Comparison of ENCODE assay signal across 18 cellular contexts in genomic region chr12:96711364-96711763, GRCh38.
DNase-seq lines count a peak whose midpoint lies in the region; ATAC-seq and TF ChIP-seq lines count a peak whose summit lies in the region.
"Had no signal": no experiment of that assay in that cellular context is flagged by ENCODE, and none has a peak within 500 bp of the region (broad histone marks: within the 10 kb centered on the region; RNA-seq: fewer than 3 reads in every experiment).

No MANE protein-coding gene starts in this region.

- H3K27me3 Mint-ChIP-seq in activated CD8-positive, alpha-beta T cell treated with anti-CD3 and anti-CD28 coated beads for 36 hours = no peaks in the 10 kb centered on the region
- H3K27me3 Mint-ChIP-seq in activated CD8-positive, alpha-beta T cell treated with anti-CD3 and anti-CD28 coated beads, Interleukin-2, amount 10 ng/mL, durations not matched to agents 7 days and 5 days (ENCODE audit: low read depth) = peaks cover 2% of the 10 kb centered on the region

- H3K4me3 Mint-ChIP-seq in activated CD8-positive, alpha-beta T cell treated with anti-CD3 and anti-CD28 coated beads for 36 hours = no peak overlapping the region
- H3K4me3 Mint-ChIP-seq in activated CD8-positive, alpha-beta T cell treated with anti-CD3 and anti-CD28 coated beads, Interleukin-2, amount 10 ng/mL, durations not matched to agents 7 days and 5 days = no peak overlapping the region
- no peak overlapping the region for H3K4me3 Mint-ChIP-seq in stimulated activated effector memory CD8-positive, alpha-beta T cell treated with anti-CD3 and anti-CD28 coated beads, Interleukin-12 subunit alpha, Interleukin-12 subunit beta, amount 100 ng/mL, for 72 hours
- H3K4me3 Mint-ChIP-seq: CD8-positive, alpha-beta T cell had no signal

- peaks cover 1% of the 10 kb centered on the region for H3K4me1 Mint-ChIP-seq in activated CD8-positive, alpha-beta T cell treated with anti-CD3 and anti-CD28 coated beads for 36 hours (ENCODE audit: low read depth)
- no peaks in the 10 kb centered on the region for H3K4me1 Mint-ChIP-seq in activated CD8-positive, alpha-beta T cell treated with anti-CD3 and anti-CD28 coated beads, Interleukin-2, amount 10 ng/mL, durations not matched to agents 7 days and 5 days (ENCODE audit: low read depth)
- no peaks in the 10 kb centered on the region for H3K4me1 Mint-ChIP-seq in stimulated activated effector memory CD8-positive, alpha-beta T cell treated with anti-CD3 and anti-CD28 coated beads, Interleukin-12 subunit alpha, Interleukin-12 subunit beta, amount 100 ng/mL, for 72 hours

- no peaks in the 10 kb centered on the region for H3K9me3 Mint-ChIP-seq in activated CD8-positive, alpha-beta T cell treated with anti-CD3 and anti-CD28 coated beads for 36 hours
- H3K9me3 Mint-ChIP-seq in activated CD8-positive, alpha-beta T cell treated with anti-CD3 and anti-CD28 coated beads, Interleukin-2, amount 10 ng/mL, durations not matched to agents 7 days and 5 days (ENCODE audit: insufficient read depth) = no peaks in the 10 kb centered on the region
- H3K9me3 Mint-ChIP-seq in stimulated activated effector memory CD8-positive, alpha-beta T cell treated with anti-CD3 and anti-CD28 coated beads, Interleukin-12 subunit alpha, Interleukin-12 subunit beta, amount 100 ng/mL, for 72 hours = no peaks in the 10 kb centered on the region
- H3K9me3 Mint-ChIP-seq: CD8-positive, alpha-beta T cell had no signal

- POLR2A ChIA-PET in activated CD8-positive, alpha-beta T cell treated with anti-CD3 and anti-CD28 coated beads for 36 hours (lab: Charles Lee) = no interaction called here
- POLR2A ChIA-PET in activated CD8-positive, alpha-beta T cell treated with anti-CD3 and anti-CD28 coated beads, Interleukin-2, amount 10 ng/mL, durations not matched to agents 7 days and 5 days (lab: Charles Lee) = no interaction called here

- DNase-seq in activated CD8-positive, alpha-beta T cell treated with anti-CD3 and anti-CD28 coated beads for 36 hours = no peak
- no peak for DNase-seq in activated CD8-positive, alpha-beta T cell treated with anti-CD3 and anti-CD28 coated beads, Interleukin-2, amount 10 ng/mL, durations not matched to agents 7 days and 5 days
- DNase-seq in astrocyte of the hippocampus (ENCODE audit: low read depth, low spot score) = peak; percentile 13
- no peak for DNase-seq in stimulated activated effector memory CD8-positive, alpha-beta T cell treated with anti-CD3 and anti-CD28 coated beads, Interleukin-12 subunit alpha, Interleukin-12 subunit beta, amount 100 ng/mL, for 72 hours (ENCODE audit: low spot score in 2 of 2)
- DNase-seq in stimulated activated CD4-positive, alpha-beta T cell treated with anti-CD3 and anti-CD28 coated beads, Interleukin-12 subunit alpha, Interleukin-12 subunit beta, amount 100 ng/mL, for 4 hours = no peak
- DNase-seq: CD8-positive, alpha-beta T cell; DND-41; KG1; NCI-H1092; NCI-H1436; NCI-H1930; NCI-H2227 treated with DMSO at 0.1 percent for 48 hours; NCI-H510A; NCI-H748 treated with DMSO at 0.1 percent for 48 hours; SHP77 treated with DMSO at 0.1 percent for 48 hours had no signal

- CTCF ChIA-PET in activated CD8-positive, alpha-beta T cell treated with anti-CD3 and anti-CD28 coated beads for 36 hours (lab: Charles Lee) = interaction anchor here (0.7 to 2.6 kb wide), 3 partner anchors 9 to 13 kb away, joined by 3 to 9 read pairs (median 3); no protein-coding TSS in a partner anchor
- CTCF ChIA-PET in activated CD8-positive, alpha-beta T cell treated with anti-CD3 and anti-CD28 coated beads, Interleukin-2, amount 10 ng/mL, durations not matched to agents 7 days and 5 days (lab: Charles Lee) = interaction anchor here (1.2 kb wide), 1 partner anchor 12 kb away, joined by 4 read pairs; no protein-coding TSS in a partner anchor

- H3K36me3 Mint-ChIP-seq in activated CD8-positive, alpha-beta T cell treated with anti-CD3 and anti-CD28 coated beads for 36 hours (ENCODE audit: low read depth) = no peaks in the 10 kb centered on the region
- H3K36me3 Mint-ChIP-seq in activated CD8-positive, alpha-beta T cell treated with anti-CD3 and anti-CD28 coated beads, Interleukin-2, amount 10 ng/mL, durations not matched to agents 7 days and 5 days (ENCODE audit: low read depth) = no peaks in the 10 kb centered on the region
- no peaks in the 10 kb centered on the region for H3K36me3 Mint-ChIP-seq in stimulated activated effector memory CD8-positive, alpha-beta T cell treated with anti-CD3 and anti-CD28 coated beads, Interleukin-12 subunit alpha, Interleukin-12 subunit beta, amount 100 ng/mL, for 72 hours
- H3K36me3 Mint-ChIP-seq: CD8-positive, alpha-beta T cell had no signal

- no peak overlapping the region for H3K27ac Mint-ChIP-seq in activated CD8-positive, alpha-beta T cell treated with anti-CD3 and anti-CD28 coated beads for 36 hours
- H3K27ac Mint-ChIP-seq in activated CD8-positive, alpha-beta T cell treated with anti-CD3 and anti-CD28 coated beads, Interleukin-2, amount 10 ng/mL, durations not matched to agents 7 days and 5 days = no peak overlapping the region
- H3K27ac Mint-ChIP-seq in stimulated activated effector memory CD8-positive, alpha-beta T cell treated with anti-CD3 and anti-CD28 coated beads, Interleukin-12 subunit alpha, Interleukin-12 subunit beta, amount 100 ng/mL, for 72 hours = no peak overlapping the region
- H3K27ac Mint-ChIP-seq: CD8-positive, alpha-beta T cell had no signal

- no peak for TF ChIP-seq CTCF in activated CD8-positive, alpha-beta T cell treated with anti-CD3 and anti-CD28 coated beads for 36 hours (IDR thresholded peaks at IDR 0.05)

- peak; percentile 34 for ATAC-seq in activated CD8-positive, alpha-beta T cell treated with anti-CD3 and anti-CD28 coated beads for 36 hours
- ATAC-seq in activated CD8-positive, alpha-beta T cell treated with anti-CD3 and anti-CD28 coated beads, Interleukin-2, amount 10 ng/mL, durations not matched to agents 7 days and 5 days = no peak
- ATAC-seq in HG02759 (IDR thresholded peaks at IDR 0.05; ENCODE audit: unreplicated experiment) = peak; percentile 62
- ATAC-seq in stimulated activated effector memory CD8-positive, alpha-beta T cell treated with anti-CD3 and anti-CD28 coated beads, Interleukin-12 subunit alpha, Interleukin-12 subunit beta, amount 100 ng/mL, for 72 hours = peak; percentile 39
- no peak for ATAC-seq in GM21576 (IDR thresholded peaks at IDR 0.05; ENCODE audit: unreplicated experiment)
- no peak for ATAC-seq in GM21367 (IDR thresholded peaks at IDR 0.05; ENCODE audit: unreplicated experiment)
- ATAC-seq: CD8-positive, alpha-beta T cell had no signal

- intact Hi-C loops in activated CD8-positive, alpha-beta T cell treated with anti-CD3 and anti-CD28 coated beads for 36 hours (cut with micrococcal nuclease) = no loop called here

Comparison
In these comparisons a context has a peak if more than half of its experiments do, and no peak if none do; other contexts are left out.
1. ATAC-seq: peak in activated CD8-positive, alpha-beta T cell treated with anti-CD3 and anti-CD28 coated beads for 36 hours (single experiment), HG02759 (single experiment) and stimulated activated effector memory CD8-positive, alpha-beta T cell treated with anti-CD3 and anti-CD28 coated beads, Interleukin-12 subunit alpha, Interleukin-12 subunit beta, amount 100 ng/mL, for 72 hours (single experiment); none in activated CD8-positive, alpha-beta T cell treated with anti-CD3 and anti-CD28 coated beads, Interleukin-2, amount 10 ng/mL, durations not matched to agents 7 days and 5 days (single experiment), GM21576 (single experiment) and GM21367 (single experiment).